In the genomic region with DNA sequence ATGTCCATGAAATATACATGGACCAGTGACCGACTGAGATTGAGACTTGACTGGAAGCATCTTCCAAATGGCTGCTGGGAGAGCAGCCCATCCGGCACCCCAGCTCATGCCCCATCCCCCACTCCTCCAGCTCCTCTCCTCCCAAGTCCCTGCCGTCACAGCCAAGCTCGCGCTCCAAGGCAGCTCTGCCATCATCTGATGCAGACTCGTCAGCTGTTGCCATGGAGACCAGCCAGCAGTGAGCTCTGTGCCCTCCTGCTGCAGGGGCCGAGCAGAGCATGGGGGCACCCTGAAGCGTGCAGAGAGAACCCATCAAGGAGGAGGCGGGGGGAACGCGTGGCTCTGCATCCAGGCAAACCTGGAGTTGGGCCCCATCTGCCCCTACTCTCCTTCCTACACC, we compare ENCODE assay signal across 10 cellular contexts.
DNase-seq lines count a peak whose midpoint lies in the region; ATAC-seq and TF ChIP-seq lines count a peak whose summit lies in the region.
"Had no signal": no experiment of that assay in that cellular context is flagged by ENCODE, and none has a peak within 500 bp of the region (broad histone marks: within the 10 kb centered on the region; RNA-seq: fewer than 3 reads in every experiment).

No MANE protein-coding gene starts in this region.

- intact Hi-C loops in activated naive CD4-positive, alpha-beta T cell treated with anti-CD3 and anti-CD28 coated beads for 36 hours (cut with micrococcal nuclease), result no loop called here
- intact Hi-C loops in OCI-LY7 (cut with micrococcal nuclease; ENCODE audit: unreplicated experiment), result loop anchor here (5.0 kb wide), 1 partner anchor 73 kb away; a partner anchor contains a TSS
- intact Hi-C loops in vagina (cut with DNase I), result no loop called here

- CTCF ChIA-PET in activated naive CD4-positive, alpha-beta T cell treated with anti-CD3 and anti-CD28 coated beads for 36 hours (lab: Charles Lee), result interaction anchor here (0.6 to 1.4 kb wide), 2 partner anchors 112 to 892 kb away, joined by 4 read pairs; no protein-coding TSS in a partner anchor
- CTCF ChIA-PET in OCI-LY7 (lab: Charles Lee; ENCODE audit: unreplicated experiment), result no interaction called here

- no peaks in the 10 kb centered on the region for H3K9me2 ChIP-seq in OCI-LY7 (ENCODE audit: insufficient read depth, low read length)

- peak overlapping the region; percentile 81 for H3K27ac Mint-ChIP-seq in activated naive CD4-positive, alpha-beta T cell treated with anti-CD3 and anti-CD28 coated beads for 36 hours
- peak overlapping the region in 1 of 2 donors; percentile 82 for H3K27ac Mint-ChIP-seq in activated naive CD4-positive, alpha-beta T cell treated with anti-CD3 and anti-CD28 coated beads, Interleukin-2, amount 50 U/mL, for 72 hours
- peak overlapping the region; percentile 96 to 99 for H3K27ac Mint-ChIP-seq in effector memory CD8-positive, alpha-beta T cell
- H3K27ac Mint-ChIP-seq in stimulated activated effector memory CD8-positive, alpha-beta T cell treated with anti-CD3 and anti-CD28 coated beads, Interleukin-12 subunit alpha, Interleukin-12 subunit beta, amount 100 ng/mL, for 72 hours, result peak overlapping the region; percentile 95

- peak; percentile 41 for DNase-seq in activated naive CD4-positive, alpha-beta T cell treated with anti-CD3 and anti-CD28 coated beads for 36 hours
- DNase-seq in activated naive CD4-positive, alpha-beta T cell treated with anti-CD3 and anti-CD28 coated beads, Interleukin-2, amount 50 U/mL, for 72 hours (ENCODE audit: low spot score in 2 of 2), result no peak
- DNase-seq in OCI-LY7 (ENCODE audit: low spot score) (peak; percentile 46), vagina (ENCODE audit: extremely low spot score in 2 of 2) (no peak), activated gamma-delta T cell treated with Interleukin-2 at 50 U/mL for 16 hours (no peak)
- DNase-seq in effector memory CD8-positive, alpha-beta T cell, result no peak
- DNase-seq in stimulated activated effector memory CD8-positive, alpha-beta T cell treated with anti-CD3 and anti-CD28 coated beads, Interleukin-12 subunit alpha, Interleukin-12 subunit beta, amount 100 ng/mL, for 72 hours (ENCODE audit: low spot score in 2 of 2), result no peak
- DNase-seq: HCEC 1CT had no signal

- no TSS peak for BruUV-seq in OCI-LY7 (replicated peaks; lab: Mats Ljungman, UMichigan)

- POLR2A ChIA-PET in OCI-LY7 (lab: Charles Lee), result interaction anchor here (1.7 to 5.8 kb wide), 3 partner anchors 11 to 74 kb away, joined by 6 to 38 read pairs (median 6); a partner anchor contains a TSS

- no peak overlapping the region for H3K27ac ChIP-seq in OCI-LY7 (ENCODE audit: low read depth, low read length, poor library complexity, severe bottlenecking)
- H3K27ac ChIP-seq in vagina, result no peak overlapping the region
- H3K27ac ChIP-seq: left lung had no signal

- TF ChIP-seq CTCF in OCI-LY7 (conservative IDR thresholded peaks at IDR 0.05; ENCODE audit: low read length) (no peak), vagina (IDR thresholded peaks at IDR 0.05) (no peak)

- H3K4me2 ChIP-seq in OCI-LY7 (ENCODE audit: low read length), result no peak overlapping the region

- peaks cover 72% of the 10 kb centered on the region for H3K4me1 ChIP-seq in OCI-LY7 (ENCODE audit: insufficient read depth, low read length, poor library complexity, severe bottlenecking)
- H3K4me1 ChIP-seq in vagina, result peaks cover 54% of the 10 kb centered on the region

- no peaks in the 10 kb centered on the region for H3K9me3 Mint-ChIP-seq in activated naive CD4-positive, alpha-beta T cell treated with anti-CD3 and anti-CD28 coated beads for 36 hours
- no peaks in the 10 kb centered on the region for H3K9me3 Mint-ChIP-seq in activated naive CD4-positive, alpha-beta T cell treated with anti-CD3 and anti-CD28 coated beads, Interleukin-2, amount 50 U/mL, for 72 hours
- H3K9me3 Mint-ChIP-seq in effector memory CD8-positive, alpha-beta T cell, result no peaks in the 10 kb centered on the region
- H3K9me3 Mint-ChIP-seq in stimulated activated effector memory CD8-positive, alpha-beta T cell treated with anti-CD3 and anti-CD28 coated beads, Interleukin-12 subunit alpha, Interleukin-12 subunit beta, amount 100 ng/mL, for 72 hours, result no peaks in the 10 kb centered on the region

- H3K4me3 ChIP-seq in OCI-LY7 (ENCODE audit: low read depth, low read length, poor library complexity, severe bottlenecking), result no peak overlapping the region
- no peak overlapping the region for H3K4me3 ChIP-seq in vagina
- H3K4me3 ChIP-seq: left lung had no signal

- H4K20me1 ChIP-seq in OCI-LY7 (ENCODE audit: insufficient read depth, low read length), result no peaks in the 10 kb centered on the region

- TF ChIP-seq POLR2A in vagina (IDR thresholded peaks at IDR 0.05), result no peak

- H3K9me3 ChIP-seq in OCI-LY7 (ENCODE audit: low read length) (no peaks in the 10 kb centered on the region), vagina (no peaks in the 10 kb centered on the region)
- H3K9me3 ChIP-seq: left lung had no signal

- H2AFZ ChIP-seq in OCI-LY7 (ENCODE audit: low read length), result no peak overlapping the region

- H3K79me2 ChIP-seq in OCI-LY7 (ENCODE audit: insufficient read depth, low read depth, low read length), result no peaks in the 10 kb centered on the region

- no peaks in the 10 kb centered on the region for H3K27me3 Mint-ChIP-seq in activated naive CD4-positive, alpha-beta T cell treated with anti-CD3 and anti-CD28 coated beads for 36 hours (ENCODE audit: low read depth)
- H3K27me3 Mint-ChIP-seq in effector memory CD8-positive, alpha-beta T cell, result no peaks in the 10 kb centered on the region

- ATAC-seq in activated naive CD4-positive, alpha-beta T cell treated with anti-CD3 and anti-CD28 coated beads, Interleukin-2, amount 50 U/mL, for 72 hours, result no peak
- no peak for ATAC-seq in effector memory CD8-positive, alpha-beta T cell (replicated peaks)
- ATAC-seq in stimulated activated effector memory CD8-positive, alpha-beta T cell treated with anti-CD3 and anti-CD28 coated beads, Interleukin-12 subunit alpha, Interleukin-12 subunit beta, amount 100 ng/mL, for 72 hours, result no peak
- ATAC-seq in GM21515 (IDR thresholded peaks at IDR 0.05; ENCODE audit: unreplicated experiment), result no peak
- ATAC-seq: left lung had no signal

- H3K27me3 ChIP-seq in vagina, result no peaks in the 10 kb centered on the region

- H3K4me1 Mint-ChIP-seq in activated naive CD4-positive, alpha-beta T cell treated with anti-CD3 and anti-CD28 coated beads for 36 hours (ENCODE audit: low read depth), result peaks cover 85% of the 10 kb centered on the region
- H3K4me1 Mint-ChIP-seq in effector memory CD8-positive, alpha-beta T cell (ENCODE audit: low read depth in 2 of 2), result peaks cover 66 to 82% of the 10 kb centered on the region in 2 donors
- peaks cover 86% of the 10 kb centered on the region for H3K4me1 Mint-ChIP-seq in stimulated activated effector memory CD8-positive, alpha-beta T cell treated with anti-CD3 and anti-CD28 coated beads, Interleukin-12 subunit alpha, Interleukin-12 subunit beta, amount 100 ng/mL, for 72 hours

- H3K4me3 Mint-ChIP-seq in activated naive CD4-positive, alpha-beta T cell treated with anti-CD3 and anti-CD28 coated beads for 36 hours, result no peak overlapping the region
- peak overlapping the region; percentile 68 to 69 for H3K4me3 Mint-ChIP-seq in effector memory CD8-positive, alpha-beta T cell
- H3K4me3 Mint-ChIP-seq in stimulated activated effector memory CD8-positive, alpha-beta T cell treated with anti-CD3 and anti-CD28 coated beads, Interleukin-12 subunit alpha, Interleukin-12 subunit beta, amount 100 ng/mL, for 72 hours, result peak overlapping the region; percentile 41

- no peaks in the 10 kb centered on the region for H3K36me3 Mint-ChIP-seq in activated naive CD4-positive, alpha-beta T cell treated with anti-CD3 and anti-CD28 coated beads for 36 hours (ENCODE audit: low read depth)
- no peaks in the 10 kb centered on the region for H3K36me3 Mint-ChIP-seq in activated naive CD4-positive, alpha-beta T cell treated with anti-CD3 and anti-CD28 coated beads, Interleukin-2, amount 50 U/mL, for 72 hours
- H3K36me3 Mint-ChIP-seq in effector memory CD8-positive, alpha-beta T cell (ENCODE audit: insufficient read depth), result peaks cover 28% of the 10 kb centered on the region
- peaks cover 4% of the 10 kb centered on the region for H3K36me3 Mint-ChIP-seq in stimulated activated effector memory CD8-positive, alpha-beta T cell treated with anti-CD3 and anti-CD28 coated beads, Interleukin-12 subunit alpha, Interleukin-12 subunit beta, amount 100 ng/mL, for 72 hours

- H3K36me3 ChIP-seq in OCI-LY7 (ENCODE audit: insufficient read depth, low read length), result no peaks in the 10 kb centered on the region
- no peaks in the 10 kb centered on the region for H3K36me3 ChIP-seq in vagina
- H3K36me3 ChIP-seq: left lung had no signal

Comparison
In these comparisons a context has a peak if more than half of its experiments do, and no peak if none do; other contexts are left out.
1. DNase-seq: peak in activated naive CD4-positive, alpha-beta T cell treated with anti-CD3 and anti-CD28 coated beads for 36 hours (single experiment) and OCI-LY7 (single experiment); none in activated naive CD4-positive, alpha-beta T cell treated with anti-CD3 and anti-CD28 coated beads, Interleukin-2, amount 50 U/mL, for 72 hours (0 of 2), effector memory CD8-positive, alpha-beta T cell (0 of 3), stimulated activated effector memory CD8-positive, alpha-beta T cell treated with anti-CD3 and anti-CD28 coated beads, Interleukin-12 subunit alpha, Interleukin-12 subunit beta, amount 100 ng/mL, for 72 hours (0 of 2), vagina (0 of 2) and activated gamma-delta T cell treated with Interleukin-2 at 50 U/mL for 16 hours (single experiment).